Comparison of ENCODE assay signal across 19 cellular contexts in the genomic region with DNA sequence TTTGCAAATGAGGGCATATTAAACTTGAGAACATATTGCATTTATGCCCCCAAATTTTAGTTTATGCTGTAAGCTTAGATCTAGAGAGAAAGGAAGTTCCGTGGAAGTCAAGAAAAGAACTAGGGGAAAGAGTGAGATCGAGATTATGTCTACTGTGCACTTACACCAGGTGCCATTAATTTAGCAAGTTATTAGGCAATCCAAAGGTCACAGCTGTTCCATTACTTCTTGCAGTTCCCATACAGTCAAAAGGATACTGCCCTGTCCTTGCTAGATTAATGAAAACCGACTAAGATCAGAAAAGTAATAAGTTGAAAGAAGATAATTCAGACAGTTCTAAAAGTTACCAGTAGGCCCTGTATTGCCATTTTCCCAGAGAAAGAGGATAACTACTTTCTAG. TPM values are rescaled to one million over a fixed set of nuclear protein-coding genes. Genes with fewer than 3 reads are reported as not detected.
DNase-seq lines count a peak whose midpoint lies in the region; TF ChIP-seq lines count a peak whose summit lies in the region.
"Had no signal": no experiment of that assay in that cellular context is flagged by ENCODE, and none has a peak within 500 bp of the region (broad histone marks: within the 10 kb centered on the region; RNA-seq: fewer than 3 reads in every experiment).

No MANE protein-coding gene starts in this region.

- H3K79me2 ChIP-seq in ACC112 (ENCODE audit: control insufficient read depth, insufficient read depth, low read length, unreplicated experiment) = no peaks in the 10 kb centered on the region

- H3K4me3 ChIP-seq in ACC112 (ENCODE audit: low read depth, low read length) = no peak overlapping the region
- no peak overlapping the region for H3K4me3 ChIP-seq in fibroblast of mammary gland (ENCODE audit: control insufficient read depth, low read depth, low read length)
- H3K4me3 ChIP-seq in neuron (ENCODE audit: low read length) = no peak overlapping the region
- H3K4me3 ChIP-seq in tibial nerve = no peak overlapping the region

- H3K36me3 ChIP-seq in ACC112 (ENCODE audit: insufficient read depth, low read length) (no peaks in the 10 kb centered on the region), neuron (ENCODE audit: insufficient read depth, low read length) (no peaks in the 10 kb centered on the region), tibial nerve (no peaks in the 10 kb centered on the region)

- H3K9me3 ChIP-seq in neuron (ENCODE audit: low read length) (no peaks in the 10 kb centered on the region), tibial nerve (no peaks in the 10 kb centered on the region)
- H3K9me3 ChIP-seq: Caco-2, SK-N-SH had no signal

- H3K27me3 ChIP-seq in ACC112 (ENCODE audit: insufficient read depth, low read length) (no peaks in the 10 kb centered on the region), neuron (ENCODE audit: insufficient read depth, low read length) (no peaks in the 10 kb centered on the region), tibial nerve (no peaks in the 10 kb centered on the region)

- no peaks in the 10 kb centered on the region for H3K9me3 Mint-ChIP-seq in T-helper 2 cell treated with Interferon-gamma antibody and Interleukin-4, amounts not matched to agents 5 μg/mL and 100 μg/mL, for 36 hours
- H3K9me3 Mint-ChIP-seq: CD8-positive, alpha-beta T cell; IgD-negative memory B cell had no signal

- no peak overlapping the region for H3K4me3 Mint-ChIP-seq in T-helper 2 cell treated with Interferon-gamma antibody and Interleukin-4, amounts not matched to agents 5 μg/mL and 100 μg/mL, for 36 hours
- H3K4me3 Mint-ChIP-seq: B cell; CD8-positive, alpha-beta T cell; IgD-negative memory B cell had no signal

- H3K4me1 ChIP-seq in ACC112 (ENCODE audit: control insufficient read depth, insufficient read depth, low read length, unreplicated experiment) (no peaks in the 10 kb centered on the region), neuron (ENCODE audit: insufficient read depth, low read length) (no peaks in the 10 kb centered on the region), tibial nerve (no peaks in the 10 kb centered on the region)
- H3K4me1 ChIP-seq: Caco-2 had no signal

- no peaks in the 10 kb centered on the region for H3K27me3 Mint-ChIP-seq in T-helper 2 cell treated with Interferon-gamma antibody and Interleukin-4, amounts not matched to agents 5 μg/mL and 100 μg/mL, for 36 hours (ENCODE audit: low read depth)
- H3K27me3 Mint-ChIP-seq: B cell, IgD-negative memory B cell had no signal

- no peak for TF ChIP-seq EP300 in tibial nerve (IDR thresholded peaks at IDR 0.05)

- no peaks in the 10 kb centered on the region for H3K36me3 Mint-ChIP-seq in T-helper 2 cell treated with Interferon-gamma antibody and Interleukin-4, amounts not matched to agents 5 μg/mL and 100 μg/mL, for 36 hours (ENCODE audit: low read depth)
- H3K36me3 Mint-ChIP-seq: CD8-positive, alpha-beta T cell; IgD-negative memory B cell had no signal

- WGBS in tibial nerve, 2 donors = 77 to 79% methylated on average over 3 of the region's 3 CpGs

- H2AFZ ChIP-seq in ACC112 (ENCODE audit: low read length, unreplicated experiment) (peak overlapping the region; percentile 0), neuron (ENCODE audit: low read depth, low read length) (peak overlapping the region; percentile 10)

- no peak for TF ChIP-seq POLR2A in tibial nerve (IDR thresholded peaks at IDR 0.05)

- no peak overlapping the region for H3K27ac Mint-ChIP-seq in T-helper 2 cell treated with Interferon-gamma antibody and Interleukin-4, amounts not matched to agents 5 μg/mL and 100 μg/mL, for 36 hours
- H3K27ac Mint-ChIP-seq: B cell; CD8-positive, alpha-beta T cell; IgD-negative memory B cell had no signal

- TF ChIP-seq CTCF in fibroblast of mammary gland (conservative IDR thresholded peaks at IDR 0.05; ENCODE audit: control insufficient read depth, insufficient read depth, low read depth, low read length) = no peak
- TF ChIP-seq CTCF in tibial nerve (IDR thresholded peaks at IDR 0.05) = no peak

- peak; percentile 28 for DNase-seq in HT-29 (ENCODE audit: low spot score)
- DNase-seq in fibroblast of mammary gland (ENCODE audit: low read depth) = peak; percentile 43
- no peak for DNase-seq in T-helper 2 cell treated with Interferon-gamma antibody and Interleukin-4, amounts not matched to agents 5 μg/mL and 100 μg/mL, for 36 hours (ENCODE audit: low spot score)
- DNase-seq in nucleus accumbens (lab: John Stamatoyannopoulos, UW) = no peak
- no peak for DNase-seq in tibial nerve (ENCODE audit: low spot score in 2 of 2)
- DNase-seq: Caco-2; CD8-positive, alpha-beta T cell; DMS79 treated with DMSO at 0.1 percent for 48 hours; NCI-H1105 treated with DMSO at 0.1 percent for 48 hours; NCI-H146; NCI-H446; NCI-H524 treated with DMSO at 0.1 percent for 48 hours; PC-3; SK-N-SH had no signal

- no peak overlapping the region for H3K27ac ChIP-seq in ACC112 (ENCODE audit: low read depth, low read length)
- H3K27ac ChIP-seq in tibial nerve = no peak overlapping the region
- H3K27ac ChIP-seq: C4-2B had no signal

- H3K4me1 Mint-ChIP-seq in T-helper 2 cell treated with Interferon-gamma antibody and Interleukin-4, amounts not matched to agents 5 μg/mL and 100 μg/mL, for 36 hours (ENCODE audit: low read depth) = no peaks in the 10 kb centered on the region
- H3K4me1 Mint-ChIP-seq: B cell had no signal

RNA-seq across cellular contexts. Expression of gene SLC7A11, which starts 49.3 kb away (rescaled TPM):
- total RNA-seq in HT-29 (2014; rRNA removed; shearing (Covaris generic)) = 16.6 and 19.7 TPM in 2 replicates
- under 1 TPM; under 0.01 to 0.30 (median 0.21) TPM for total RNA-seq in tibial nerve
- total RNA-seq: CD8-positive, alpha-beta T cell had no signal

Comparison
In these comparisons a context has a peak if more than half of its experiments do, and no peak if none do; other contexts are left out.
1. DNase-seq: peak in HT-29 (single experiment) and fibroblast of mammary gland (single experiment); none in T-helper 2 cell treated with Interferon-gamma antibody and Interleukin-4, amounts not matched to agents 5 μg/mL and 100 μg/mL, for 36 hours (single experiment), nucleus accumbens (0 of 56) and tibial nerve (0 of 2).
2. RNA of gene SLC7A11, which starts 49.3 kb away (total RNA-seq): 16.6 to 19.7 TPM in HT-29; under 0.01 to 0.30 TPM in tibial nerve; every median in the first group is over 10 times any median in the second.